8 cellular contexts compared by ENCODE assay signal in genomic region chr2:190277234-190278112, GRCh38. TPM values are rescaled to one million over a fixed set of nuclear protein-coding genes. Genes with fewer than 3 reads are reported as not detected.
A peak's percentile ranks its signal among the peaks of the same experiment; 100 is the strongest.
DNase-seq lines count a peak whose midpoint lies in the region; ATAC-seq, FAIRE-seq and TF ChIP-seq lines count a peak whose summit lies in the region.

No MANE protein-coding gene starts in this region.

- H4K20me1 ChIP-seq in GM23338 (replicated peaks; ENCODE audit: insufficient read depth), result no peaks in the 10 kb centered on the region
- peaks cover 0 to 3% of the 10 kb centered on the region in 2 experiments for H4K20me1 ChIP-seq in H1 (replicated peaks in 1 of 2; ENCODE audit: control insufficient read depth in 1 of 2, insufficient read depth in 2 of 2, low read length in 2 of 2)

- H3K4me1 Mint-ChIP-seq in GM23338 (peaks cover 7% of the 10 kb centered on the region), neural crest cell (peaks cover 2% of the 10 kb centered on the region)

- H3K56ac ChIP-seq in H1 (replicated peaks; ENCODE audit: insufficient read length, low read depth, low read length), result no peak overlapping the region

- no peak overlapping the region for H3K4me2 ChIP-seq in GM23338
- H3K4me2 ChIP-seq in H1 (ENCODE audit: insufficient read depth in 1 of 2, low read depth in 2 of 2, low read length in 2 of 2), result no peak overlapping the region

- CTCF ChIA-PET in H1 (lab: Charles Lee; ENCODE audit: partially characterized antibody), result interaction anchor here (0.6 to 2.9 kb wide), 13 partner anchors 8 to 479 kb away, joined by 3 to 12 read pairs (median 3); no protein-coding TSS in a partner anchor

- H3K9ac ChIP-seq in H1 (replicated peaks in 1 of 4; ENCODE audit: extremely low read depth in 1 of 4, low read depth in 3 of 4, low read length in 3 of 4), result no peak overlapping the region

- TF ChIP-seq EP300 in H1 (IDR thresholded peaks at IDR 0.05; ENCODE audit: borderline replicate concordance in 1 of 2, low read depth in 2 of 2, low read length in 2 of 2), result no peak

- peak; percentile 5 for DNase-seq in COLO668 (lab: John Stamatoyannopoulos, UW; ENCODE audit: unreplicated experiment)
- peak; percentile 68 for DNase-seq in GM23338 (ENCODE audit: low spot score)
- peak; percentile 5 for DNase-seq in OCI-M2 (lab: John Stamatoyannopoulos, UW; ENCODE audit: unreplicated experiment)
- no peak for DNase-seq in H1 (ENCODE audit: low read depth in 1 of 2, low spot score in 2 of 2)
- no peak for DNase-seq in neural crest cell (ENCODE audit: low read depth, low spot score)
- DNase-seq in effector CD4-positive, alpha-beta T cell, result no peak

- H3K4me3 Mint-ChIP-seq in GM23338, result no peak overlapping the region
- no peak overlapping the region for H3K4me3 Mint-ChIP-seq in neural crest cell

- no peak overlapping the region for H3K14ac ChIP-seq in H1 (ENCODE audit: insufficient read length)

- H2AFZ ChIP-seq in GM23338, result no peak overlapping the region
- H2AFZ ChIP-seq in H1 (ENCODE audit: low read length), result no peak overlapping the region

- TF ChIP-seq CTCF in GM23338 (conservative IDR thresholded peaks at IDR 0.05; ENCODE audit: low read depth in 2 of 2) (peak; percentile 52 to 68), H1 (IDR thresholded peaks at IDR 0.05; ENCODE audit: control extremely low read depth in 1 of 3, insufficient read depth in 1 of 3, low read depth in 1 of 3, low read length in 3 of 3) (peak in 2 of 3 experiments; percentile 17 to 21; a peak in 2 of 4 replicates), neural crest cell (conservative IDR thresholded peaks at IDR 0.05) (peak; percentile 68)

- H3K27me3 ChIP-seq in GM23338 (ENCODE audit: insufficient read depth) (no peaks in the 10 kb centered on the region), H1 (replicated peaks in 1 of 4; ENCODE audit: control insufficient read depth in 3 of 4, extremely low read depth in 1 of 4, insufficient read depth in 3 of 4, low read length in 3 of 4) (no peaks in the 10 kb centered on the region)

- no peak overlapping the region for H3K27ac ChIP-seq in GM23338 (ENCODE audit: low read depth)
- no peak overlapping the region for H3K27ac ChIP-seq in H1 (ENCODE audit: low read depth, low read length)

- H2AK5ac ChIP-seq in H1 (ENCODE audit: low read depth, low read length), result no peak overlapping the region

- no peak overlapping the region for H4K8ac ChIP-seq in H1 (ENCODE audit: extremely low read depth, insufficient read depth, low read length)

- no peak overlapping the region for H3K18ac ChIP-seq in H1 (ENCODE audit: extremely low read depth, low read length)

- WGBS in H1 (ENCODE audit: extremely low coverage in 1 of 2, insufficient coverage in 1 of 2, insufficient read length in 1 of 2, insufficient replicate concordance in 2 of 2, low coverage in 1 of 2, low lambda C conversion rate in 2 of 2, missing lambda C conversion rate in 1 of 2), 2 experiments, result 76% methylated on average over 4 of the region's 4 CpGs; no CpG with 5 or more reads in 1 of the 2 experiments

- TF ChIP-seq POLR2A in H1 (IDR thresholded peaks at IDR 0.05; ENCODE audit: control extremely low read depth in 1 of 2, low read depth in 2 of 2, low read length in 2 of 2), result no peak

- no peak overlapping the region for H2BK120ac ChIP-seq in H1 (replicated peaks; ENCODE audit: low read depth, low read length)

- no peaks in the 10 kb centered on the region for H3F3A ChIP-seq in GM23338 (replicated peaks; ENCODE audit: low read depth)

- H3K27me3 Mint-ChIP-seq in GM23338 (ENCODE audit: insufficient read depth, low read depth, poor library complexity), result peaks cover 2% of the 10 kb centered on the region
- no peaks in the 10 kb centered on the region for H3K27me3 Mint-ChIP-seq in neural crest cell (ENCODE audit: low read depth)

- H3K79me1 ChIP-seq in H1 (ENCODE audit: low read depth, low read length), result no peaks in the 10 kb centered on the region

- no peak overlapping the region for H2BK20ac ChIP-seq in H1 (ENCODE audit: low read length)

- no peak overlapping the region for H3K23ac ChIP-seq in H1 (ENCODE audit: insufficient read length)

- no peak overlapping the region for H3K4ac ChIP-seq in H1 (replicated peaks; ENCODE audit: insufficient read length, low read depth, low read length)

- H3K4me1 ChIP-seq in GM23338 (ENCODE audit: insufficient read depth), result 0 out of 2 replicates have a peak, but pooled peaks cover 2% of the 10 kb centered on the region
- no peaks in the 10 kb centered on the region for H3K4me1 ChIP-seq in H1 (replicated peaks in 1 of 4; ENCODE audit: control insufficient read depth in 3 of 4, insufficient read depth in 4 of 4, low read length in 3 of 4)

- no peak overlapping the region for H2BK5ac ChIP-seq in H1 (ENCODE audit: low read depth, low read length)

- H4K5ac ChIP-seq in H1 (ENCODE audit: insufficient read length, low read depth, low read length), result no peak overlapping the region

- H3K36me3 Mint-ChIP-seq in GM23338 (ENCODE audit: low read depth) (peaks cover 63% of the 10 kb centered on the region), neural crest cell (ENCODE audit: low read depth) (peaks cover 29% of the 10 kb centered on the region)

- H4K91ac ChIP-seq in H1 (replicated peaks; ENCODE audit: insufficient read length, low read length), result no peak overlapping the region

- FAIRE-seq in H1 (lab: Jason Lieb, UNC), result no peak

- H3K9me2 ChIP-seq in GM23338 (ENCODE audit: insufficient read depth), result no peaks in the 10 kb centered on the region; the same call in 1 of the 2 replicates

- ATAC-seq in GM23338 (peak; percentile 48; the same call in 2 of the 3 replicates), GM19455 (IDR thresholded peaks at IDR 0.05; ENCODE audit: unreplicated experiment) (no peak), HG02852 (IDR thresholded peaks at IDR 0.05; ENCODE audit: unreplicated experiment) (no peak)

- H2BK15ac ChIP-seq in H1 (ENCODE audit: low read length), result no peak overlapping the region

- H3K23me2 ChIP-seq in H1 (ENCODE audit: low read depth, low read length), result no peaks in the 10 kb centered on the region

- POLR2A ChIA-PET in H1 (lab: Charles Lee; ENCODE audit: partially characterized antibody), result no interaction called here

- no peak overlapping the region for H3K4me3 ChIP-seq in GM23338
- no peak overlapping the region for H3K4me3 ChIP-seq in H1 (ENCODE audit: extremely low read depth in 1 of 4, insufficient read depth in 2 of 4, low read depth in 3 of 4, low read length in 4 of 4)

- H3K9me3 ChIP-seq in H1 (ENCODE audit: insufficient read depth in 2 of 2, low read depth in 1 of 2, low read length in 1 of 2), result no peaks in the 10 kb centered on the region; a peak in 1 of 4 replicates

- TF ChIP-seq RAD21 in H1 (IDR thresholded peaks at IDR 0.05 in 1 of 2, conservative IDR thresholded peaks at IDR 0.05 in 1 of 2; ENCODE audit: low read depth in 2 of 2, low read length in 2 of 2), result peak; percentile 46 to 48

- H3K9me3 Mint-ChIP-seq in GM23338 (peaks cover 10% of the 10 kb centered on the region; the same call in 2 of the 3 replicates), neural crest cell (peaks cover 3% of the 10 kb centered on the region)

- H2BK12ac ChIP-seq in H1 (ENCODE audit: low read depth, low read length), result no peak overlapping the region; the same call in 1 of the 2 replicates

- H3K36me3 ChIP-seq in GM23338 (ENCODE audit: insufficient read depth) (no peaks in the 10 kb centered on the region), H1 (ENCODE audit: control insufficient read depth in 2 of 4, insufficient read depth in 4 of 4, low read length in 3 of 4) (peaks cover 0 to 13% (median 3%) of the 10 kb centered on the region in 4 experiments; a peak in 3 of 8 replicates)

- H3K79me2 ChIP-seq in GM23338 (replicated peaks; ENCODE audit: insufficient read depth) (no peaks in the 10 kb centered on the region), H1 (ENCODE audit: control insufficient read depth in 1 of 2, insufficient read depth in 2 of 2, low read length in 2 of 2) (no peaks in the 10 kb centered on the region)

- H3K27ac Mint-ChIP-seq in GM23338, result no peak overlapping the region
- no peak overlapping the region for H3K27ac Mint-ChIP-seq in neural crest cell (ENCODE audit: unreplicated experiment)

TF ChIP-seq in GM23338, 12 proteins besides CTCF, POLR2A, EP300 and RAD21 (continues in another document):
- TF ChIP-seq EZH2phosphoT487 (IDR thresholded peaks at IDR 0.05; ENCODE audit: unreplicated experiment) (no peak), EZH2 (IDR thresholded peaks at IDR 0.05; ENCODE audit: low read depth, unreplicated experiment) (no peak)

TF ChIP-seq in H1, 55 proteins besides CTCF, POLR2A, EP300 and RAD21:
- TF ChIP-seq PHF8 (conservative IDR thresholded peaks at IDR 0.05; ENCODE audit: low read depth, low read length) (no peak), SUZ12 (IDR thresholded peaks at IDR 0.05; ENCODE audit: low read length) (no peak), SRF (IDR thresholded peaks at IDR 0.05; ENCODE audit: low read depth, low read length) (peak; percentile 98), CEBPB (IDR thresholded peaks at IDR 0.05; ENCODE audit: low read depth, low read length) (no peak), MAFK (IDR thresholded peaks at IDR 0.05; ENCODE audit: low read depth, low read length) (no peak)

RNA-seq across cellular contexts. Expression of gene HIBCH, which starts 42.2 kb away (rescaled TPM):
- total RNA-seq in GM23338 (2014; rRNA removed; shearing (Covaris generic)), result 25.7 and 25.8 TPM in 2 replicates
- polyA plus RNA-seq in GM23338 (2016; fragmentation: Nextera tagmentation; extraction: Ambion mirVana) (37.7 and 42.3 TPM in 2 replicates), H1 (2011; rRNA removed) (4.7 and 7.5 TPM in 2 replicates)
- total RNA-seq in H1 (2021; fragmentation: NEBNext Ultra II Directional; extraction: Animal tissue kit (Norgen Biotek cat#: 25700)), result 30.7 and 31.8 TPM in 2 replicates
- 14.7 TPM for polyA plus RNA-seq in H1 (2011; cell fraction: cytosol; rRNA removed)
- polyA plus RNA-seq in H1 (2011; cell fraction: nucleus; rRNA removed), result 9.6 TPM
- polyA plus RNA-seq in H1 (2012, experiment 1 of 2), result 18.3 to 37.6 TPM (median 20.5 TPM) in 4 replicates
- polyA plus RNA-seq in H1 (2012, experiment 2 of 2), result 2.6 TPM
- 24.0 TPM for polyA plus RNA-seq in H1 (2013, experiment 1 of 2)
- polyA plus RNA-seq in H1 (2013, experiment 2 of 2), result 21.8 TPM
- polyA minus RNA-seq in H1 (2011; rRNA and poly(A)+ RNA removed), result 16.2 and 16.7 TPM in 2 replicates
- polyA minus RNA-seq in H1 (2011; cell fraction: cytosol; rRNA and poly(A)+ RNA removed), result 11.8 TPM
- 44.2 TPM for polyA minus RNA-seq in H1 (2011; cell fraction: nucleus; rRNA and poly(A)+ RNA removed)
- total RNA-seq in neural crest cell, result 32.6 and 33.7 TPM in 2 replicates

Comparison
In these comparisons a context has a peak if more than half of its experiments do, and no peak if none do; other contexts are left out.
1. DNase-seq: peak in COLO668 (single experiment), GM23338 (single experiment) and OCI-M2 (single experiment); none in H1 (0 of 2), neural crest cell (single experiment) and effector CD4-positive, alpha-beta T cell (single experiment).
2. Peak in every context shown above with its lines, with median percentiles within 50 percentile points of each other: CTCF ChIP-seq.